Comparison of ENCODE assay signal across 2 cellular contexts in the genomic region with DNA sequence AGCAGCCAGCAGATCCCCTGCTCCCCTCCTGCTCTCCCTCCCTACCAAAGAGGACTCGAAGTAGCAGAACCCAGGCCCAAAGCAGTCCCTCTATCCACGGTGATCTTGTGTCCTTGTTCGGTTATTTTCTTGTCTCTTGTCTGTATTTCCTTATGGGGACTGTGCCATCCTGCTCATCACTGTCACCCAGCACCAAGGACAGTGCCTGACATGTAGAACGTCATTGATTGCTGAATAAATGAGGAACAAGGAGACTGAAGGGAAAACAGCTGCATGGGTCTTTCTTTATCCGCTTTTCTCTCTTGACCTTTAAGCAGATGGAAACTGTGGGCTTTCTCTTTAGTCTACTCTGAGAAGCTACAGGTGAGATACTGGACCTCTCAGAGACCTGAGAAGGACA.
TF ChIP-seq lines count a peak whose summit lies in the region.

No MANE protein-coding gene starts in this region.

TF ChIP-seq in SK-N-SH, 30 proteins besides CTCF, POLR2A, EP300 and RAD21:
- TF ChIP-seq, protein P1, sequence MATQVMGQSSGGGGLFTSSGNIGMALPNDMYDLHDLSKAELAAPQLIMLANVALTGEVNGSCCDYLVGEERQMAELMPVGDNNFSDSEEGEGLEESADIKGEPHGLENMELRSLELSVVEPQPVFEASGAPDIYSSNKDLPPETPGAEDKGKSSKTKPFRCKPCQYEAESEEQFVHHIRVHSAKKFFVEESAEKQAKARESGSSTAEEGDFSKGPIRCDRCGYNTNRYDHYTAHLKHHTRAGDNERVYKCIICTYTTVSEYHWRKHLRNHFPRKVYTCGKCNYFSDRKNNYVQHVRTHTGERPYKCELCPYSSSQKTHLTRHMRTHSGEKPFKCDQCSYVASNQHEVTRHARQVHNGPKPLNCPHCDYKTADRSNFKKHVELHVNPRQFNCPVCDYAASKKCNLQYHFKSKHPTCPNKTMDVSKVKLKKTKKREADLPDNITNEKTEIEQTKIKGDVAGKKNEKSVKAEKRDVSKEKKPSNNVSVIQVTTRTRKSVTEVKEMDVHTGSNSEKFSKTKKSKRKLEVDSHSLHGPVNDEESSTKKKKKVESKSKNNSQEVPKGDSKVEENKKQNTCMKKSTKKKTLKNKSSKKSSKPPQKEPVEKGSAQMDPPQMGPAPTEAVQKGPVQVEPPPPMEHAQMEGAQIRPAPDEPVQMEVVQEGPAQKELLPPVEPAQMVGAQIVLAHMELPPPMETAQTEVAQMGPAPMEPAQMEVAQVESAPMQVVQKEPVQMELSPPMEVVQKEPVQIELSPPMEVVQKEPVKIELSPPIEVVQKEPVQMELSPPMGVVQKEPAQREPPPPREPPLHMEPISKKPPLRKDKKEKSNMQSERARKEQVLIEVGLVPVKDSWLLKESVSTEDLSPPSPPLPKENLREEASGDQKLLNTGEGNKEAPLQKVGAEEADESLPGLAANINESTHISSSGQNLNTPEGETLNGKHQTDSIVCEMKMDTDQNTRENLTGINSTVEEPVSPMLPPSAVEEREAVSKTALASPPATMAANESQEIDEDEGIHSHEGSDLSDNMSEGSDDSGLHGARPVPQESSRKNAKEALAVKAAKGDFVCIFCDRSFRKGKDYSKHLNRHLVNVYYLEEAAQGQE (IDR thresholded peaks at IDR 0.05; ENCODE audit: low read depth, low read length) = peak; percentile 86; the same call in 1 of the 2 replicates
- TF ChIP-seq POLR2AphosphoS5 (IDR thresholded peaks at IDR 0.05; ENCODE audit: low read depth, low read length) (no peak), SMC3 (IDR thresholded peaks at IDR 0.05; ENCODE audit: low read depth, low read length) (no peak), RXRA (IDR thresholded peaks at IDR 0.05; ENCODE audit: borderline replicate concordance, low read depth) (no peak), MXI1 (IDR thresholded peaks at IDR 0.05; ENCODE audit: low read depth, low read length) (no peak), RCOR1 (IDR thresholded peaks at IDR 0.05; ENCODE audit: low read length) (no peak)

TF ChIP-seq in SK-N-SH treated with all-trans-retinoic acid at 6 μM for 48 hours, 23 proteins besides CTCF, POLR2A, EP300 and RAD21 (continued from another document):
- TF ChIP-seq, protein P2, sequence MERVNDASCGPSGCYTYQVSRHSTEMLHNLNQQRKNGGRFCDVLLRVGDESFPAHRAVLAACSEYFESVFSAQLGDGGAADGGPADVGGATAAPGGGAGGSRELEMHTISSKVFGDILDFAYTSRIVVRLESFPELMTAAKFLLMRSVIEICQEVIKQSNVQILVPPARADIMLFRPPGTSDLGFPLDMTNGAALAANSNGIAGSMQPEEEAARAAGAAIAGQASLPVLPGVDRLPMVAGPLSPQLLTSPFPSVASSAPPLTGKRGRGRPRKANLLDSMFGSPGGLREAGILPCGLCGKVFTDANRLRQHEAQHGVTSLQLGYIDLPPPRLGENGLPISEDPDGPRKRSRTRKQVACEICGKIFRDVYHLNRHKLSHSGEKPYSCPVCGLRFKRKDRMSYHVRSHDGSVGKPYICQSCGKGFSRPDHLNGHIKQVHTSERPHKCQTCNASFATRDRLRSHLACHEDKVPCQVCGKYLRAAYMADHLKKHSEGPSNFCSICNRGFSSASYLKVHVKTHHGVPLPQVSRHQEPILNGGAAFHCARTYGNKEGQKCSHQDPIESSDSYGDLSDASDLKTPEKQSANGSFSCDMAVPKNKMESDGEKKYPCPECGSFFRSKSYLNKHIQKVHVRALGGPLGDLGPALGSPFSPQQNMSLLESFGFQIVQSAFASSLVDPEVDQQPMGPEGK (CRISPR knock-in tag; IDR thresholded peaks at IDR 0.05; ENCODE audit: borderline replicate concordance) = no peak
- TF ChIP-seq ZFP30 (CRISPR knock-in tag; IDR thresholded peaks at IDR 0.05) = no peak
- TF ChIP-seq CSDC2 (CRISPR knock-in tag; IDR thresholded peaks at IDR 0.05) = no peak
